8 cellular contexts compared by ENCODE assay signal in the genomic region with DNA sequence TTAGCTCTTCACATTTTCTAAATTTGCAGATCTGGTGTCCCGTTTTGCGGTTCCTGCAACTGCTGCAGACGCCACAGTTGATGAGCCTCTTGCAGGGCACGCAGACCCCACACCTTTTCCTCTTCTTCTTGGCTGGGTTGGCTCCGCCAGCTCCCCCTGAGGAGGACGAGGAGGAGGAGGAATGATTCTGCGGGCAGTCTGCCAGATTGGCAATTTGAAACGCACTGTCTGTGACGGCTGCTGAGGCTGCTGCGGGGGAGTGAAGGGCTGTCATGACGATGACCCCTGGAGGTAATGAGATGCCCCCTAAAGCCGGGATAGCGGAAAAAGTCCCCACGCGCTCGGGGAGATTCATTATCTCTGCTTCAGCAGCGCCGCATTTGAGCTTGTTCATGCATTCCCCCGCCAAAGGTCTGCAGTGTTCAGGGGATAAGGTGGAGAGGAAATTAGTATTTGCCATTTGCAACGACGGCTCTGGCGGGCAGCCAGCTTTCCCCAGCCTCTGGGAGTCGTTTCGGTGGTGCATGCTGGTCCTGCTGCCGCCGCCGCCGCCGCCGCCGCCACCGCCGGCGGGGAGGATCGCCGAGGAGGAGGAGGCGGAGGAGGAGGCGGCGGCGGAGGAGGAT. TPM values are rescaled to one million over a fixed set of nuclear protein-coding genes. Genes with fewer than 3 reads are reported as not detected.
DNase-seq lines count a peak whose midpoint lies in the region; ATAC-seq, FAIRE-seq and TF ChIP-seq lines count a peak whose summit lies in the region.

No MANE protein-coding gene starts in this region.

- H3K9ac ChIP-seq in HepG2 (ENCODE audit: insufficient read depth, low read depth, low read length) = no peak overlapping the region

- in situ Hi-C loops in HepG2 (cut with HindIII; ENCODE audit: extremely low pct_ligation_motif_present, low pct_unique_long_range_greater_than_20kb) = no loop called here

- TF ChIP-seq CTCF in A673 (conservative IDR thresholded peaks at IDR 0.05; ENCODE audit: low read depth, low read length) = no peak
- TF ChIP-seq CTCF in HepG2 (CRISPR knock-in tag; IDR thresholded peaks at IDR 0.05) = no peak

- no peak overlapping the region for H2AFZ ChIP-seq in HepG2 (ENCODE audit: low read length)

- no peaks in the 10 kb centered on the region for H3K9me3 ChIP-seq in A673 (ENCODE audit: low read depth, low read length, poor library complexity, severe bottlenecking)
- H3K9me3 ChIP-seq in HepG2 (ENCODE audit: low read length) = no peaks in the 10 kb centered on the region

- H3K27me3 ChIP-seq in A673 (replicated peaks; ENCODE audit: insufficient read depth, low read depth, low read length, poor library complexity) (no peaks in the 10 kb centered on the region), HepG2 (ENCODE audit: control insufficient read depth in 1 of 2, insufficient read depth in 2 of 2, low read length in 2 of 2) (peaks cover 0 to 20% of the 10 kb centered on the region in 2 experiments; a peak in 2 of 5 replicates)

- no peaks in the 10 kb centered on the region for H4K20me1 ChIP-seq in HepG2 (ENCODE audit: insufficient read depth, low read length)

- no peak for TF ChIP-seq RAD21 in HepG2 (CRISPR knock-in tag; IDR thresholded peaks at IDR 0.05)

- BruUV-seq in A673 (replicated peaks; lab: Mats Ljungman, UMichigan) (no TSS peak), HepG2 (replicated peaks; lab: Mats Ljungman, UMichigan) (no TSS peak)

- no peaks in the 10 kb centered on the region for H3K79me2 ChIP-seq in HepG2 (ENCODE audit: insufficient read depth, low read length)

- H3K27ac ChIP-seq in A673 (ENCODE audit: low read depth, low read length, poor library complexity, severe bottlenecking) = no peak overlapping the region
- no peak overlapping the region for H3K27ac ChIP-seq in HepG2 (ENCODE audit: extremely low read length, insufficient read depth, low read length)

- DNase-seq in A673 (ENCODE audit: low spot score) = peak; percentile 91
- peak; percentile 90 for DNase-seq in NCI-H2227 (lab: John Stamatoyannopoulos, UW; ENCODE audit: unreplicated experiment)
- peak; percentile 31 for DNase-seq in activated CD4-positive, CD25-positive, alpha-beta regulatory T cell treated with anti-CD3 and anti-CD28 coated beads, Interleukin-2, amount 50 U/mL, for 72 hours
- peak; percentile 53 for DNase-seq in dermis blood vessel endothelial cell
- peak; percentile 17 for DNase-seq in HepG2 (ENCODE audit: low spot score)
- peak; percentile 37 for DNase-seq in stimulated activated CD4-positive, alpha-beta T cell treated with anti-CD3 and anti-CD28 coated beads, Interleukin-4, amount 100 ng/mL, for 1 hour

- 6% methylated on average over 12 of the region's 40 CpGs for WGBS in HepG2 (ENCODE audit: low lambda C conversion rate)

- TF ChIP-seq POLR2A in HepG2 (IDR thresholded peaks at IDR 0.05; ENCODE audit: insufficient read depth in 1 of 2, low read depth in 2 of 2, low read length in 2 of 2) = no peak

- ATAC-seq in GM19023 (IDR thresholded peaks at IDR 0.05; ENCODE audit: unreplicated experiment) (peak; percentile 40), HG03108 (IDR thresholded peaks at IDR 0.05; ENCODE audit: unreplicated experiment) (peak; percentile 29), HepG2 (peak; percentile 56)

- intact Hi-C loops in A673 (cut with micrococcal nuclease; ENCODE audit: unreplicated experiment) = no loop called here
- intact Hi-C loops in HepG2 (cut with micrococcal nuclease; ENCODE audit: unreplicated experiment) = loop anchor here (10.0 kb wide), 1 partner anchor 106 kb away; no protein-coding TSS in a partner anchor

- H3K4me1 ChIP-seq in A673 (ENCODE audit: insufficient read depth, low read length, poor library complexity, severe bottlenecking) = peaks cover 43% of the 10 kb centered on the region
- peaks cover 21% of the 10 kb centered on the region for H3K4me1 ChIP-seq in HepG2 (ENCODE audit: insufficient read depth, low read length)

- POLR2A ChIA-PET in A673 (lab: Charles Lee; ENCODE audit: low non-redundant PET) (interaction anchor here (0.6 kb wide), 1 partner anchor 586 kb away, joined by 3 read pairs; no protein-coding TSS in a partner anchor), HepG2 (lab: Yijun Ruan, JAX) (no interaction called here)

- TF ChIP-seq EP300 in HepG2 (IDR thresholded peaks at IDR 0.05; ENCODE audit: low read depth in 2 of 2, low read length in 2 of 2) = no peak
- TF ChIP-seq EP300 in HepG2 (CRISPR knock-in tag; IDR thresholded peaks at IDR 0.05; ENCODE audit: borderline replicate concordance) = no peak

- no peak for FAIRE-seq in HepG2 (lab: Jason Lieb, UNC)

- CTCF ChIA-PET in A673 (lab: Charles Lee) = no interaction called here
- CTCF ChIA-PET in HepG2 (lab: Yijun Ruan, JAX; ENCODE audit: low intra/inter-chr PET ratio, low total read pairs) = no interaction called here

- H3K4me2 ChIP-seq in HepG2 (ENCODE audit: low read depth, low read length) = peak overlapping the region; percentile 80

- H3K36me3 ChIP-seq in A673 (ENCODE audit: insufficient read depth, low read length, poor library complexity, severe bottlenecking) = no peaks in the 10 kb centered on the region
- no peaks in the 10 kb centered on the region for H3K36me3 ChIP-seq in HepG2 (replicated peaks in 1 of 2; ENCODE audit: control insufficient read depth in 1 of 2, insufficient read depth in 2 of 2, low read length in 2 of 2)

- H3K4me3 ChIP-seq in A673 (ENCODE audit: low read depth, low read length, poor library complexity, severe bottlenecking) (peak overlapping the region; percentile 57), HepG2 (replicated peaks in 1 of 3; ENCODE audit: insufficient read depth in 1 of 3, low read depth in 2 of 3, low read length in 3 of 3) (peak overlapping the region; percentile 50 to 59 (median 50); a peak in 4 of 6 replicates)

TF ChIP-seq in HepG2, 621 proteins besides CTCF, POLR2A, EP300 and RAD21 (continues in another document):
- 0 out of 2 replicates have a peak, but pooled peaks have one; percentile 29 for TF ChIP-seq SALL1 (CRISPR knock-in tag; IDR thresholded peaks at IDR 0.05)
- no peak for TF ChIP-seq PHF8 (CRISPR knock-in tag; IDR thresholded peaks at IDR 0.05)
- TF ChIP-seq ZNF263 (CRISPR knock-in tag; IDR thresholded peaks at IDR 0.05) = peak; percentile 49; the same call in 1 of the 2 replicates
- no peak for TF ChIP-seq ZNF780A (CRISPR knock-in tag; IDR thresholded peaks at IDR 0.05)
- no peak for TF ChIP-seq ZNF687 (CRISPR knock-in tag; IDR thresholded peaks at IDR 0.05)
- no peak for TF ChIP-seq ZNF12 (CRISPR knock-in tag; IDR thresholded peaks at IDR 0.05)
- TF ChIP-seq ZNF446 (CRISPR knock-in tag; IDR thresholded peaks at IDR 0.05) = no peak

RNA-seq across cellular contexts. Expression of gene CXXC4, which starts 3.8 kb away (rescaled TPM):
- 1.8 and 2.2 TPM in 2 replicates for total RNA-seq in A673 (2021)
- total RNA-seq in dermis blood vessel endothelial cell = 0.05 TPM in 1 of 2 replicates, not detected in the other
- total RNA-seq in HepG2 (2016; rRNA removed; fragmentation: Illumina TruSeq; extraction: Trizol) = not detected in 2 replicates
- not detected in 2 replicates for total RNA-seq in HepG2 (2016; cell fraction: cytosol; rRNA removed; fragmentation: Illumina TruSeq; extraction: Trizol; ENCODE audit: low read depth)
- not detected in 2 replicates for total RNA-seq in HepG2 (2016; cell fraction: insoluble cytoplasmic fraction; rRNA removed; fragmentation: Illumina TruSeq; extraction: Trizol)
- total RNA-seq in HepG2 (2016; cell fraction: membrane; rRNA removed; fragmentation: Illumina TruSeq; extraction: Trizol) = not detected in 2 replicates
- total RNA-seq in HepG2 (2016; cell fraction: nucleus; rRNA removed; fragmentation: Illumina TruSeq; extraction: Trizol) = not detected in 2 replicates
- polyA plus RNA-seq in HepG2 (2011; rRNA removed) = 0.01 TPM in 1 of 2 replicates, not detected in the other
- polyA plus RNA-seq in HepG2 (2011; cell fraction: cytosol; rRNA removed) = not detected in 2 replicates
- 0.02 TPM in 1 of 2 replicates, not detected in the other for polyA plus RNA-seq in HepG2 (2011; cell fraction: nucleus; rRNA removed)
- polyA plus RNA-seq in HepG2 (2012) = 0.04 TPM in 1 of 2 replicates, not detected in the other
- not detected in 2 replicates for polyA plus RNA-seq in HepG2 (2016; cell fraction: cytosol; fragmentation: Illumina TruSeq; extraction: Trizol; ENCODE audit: low read depth)
- not detected in 2 replicates for polyA plus RNA-seq in HepG2 (2016; cell fraction: insoluble cytoplasmic fraction; fragmentation: Illumina TruSeq; extraction: Trizol; ENCODE audit: low read depth)
- not detected in 2 replicates for polyA plus RNA-seq in HepG2 (2016; cell fraction: membrane; fragmentation: Illumina TruSeq; extraction: Trizol; ENCODE audit: low read depth)
- not detected in 2 replicates for polyA plus RNA-seq in HepG2 (2016; cell fraction: nucleus; fragmentation: Illumina TruSeq; extraction: Trizol; ENCODE audit: insufficient read depth, low read depth)
- 0.04 TPM in 1 of 2 replicates, not detected in the other for polyA minus RNA-seq in HepG2 (2011; rRNA and poly(A)+ RNA removed; ENCODE audit: low replicate concordance)
- polyA minus RNA-seq in HepG2 (2011; cell fraction: cytosol; rRNA and poly(A)+ RNA removed) = not detected in 2 replicates
- 0.12 and 0.13 TPM in 2 replicates for polyA minus RNA-seq in HepG2 (2011; cell fraction: nucleus; rRNA and poly(A)+ RNA removed)

Comparison
In these comparisons a context has a peak if more than half of its experiments do, and no peak if none do; other contexts are left out.
1. DNase-seq: peak in every context shown above with its lines; median percentile 91 in A673; 90 in NCI-H2227; 53 in dermis blood vessel endothelial cell; 37 in stimulated activated CD4-positive, alpha-beta T cell treated with anti-CD3 and anti-CD28 coated beads, Interleukin-4, amount 100 ng/mL, for 1 hour; 31 in activated CD4-positive, CD25-positive, alpha-beta regulatory T cell treated with anti-CD3 and anti-CD28 coated beads, Interleukin-2, amount 50 U/mL, for 72 hours; 17 in HepG2.